Comparison of ENCODE assay signal across 1 cellular context in genomic region chr1:244210884-244211558, GRCh38.
TF ChIP-seq lines count a peak whose summit lies in the region.

No MANE protein-coding gene starts in this region.

TF ChIP-seq in GM12878, 131 proteins besides CTCF, POLR2A, EP300 and RAD21 (continued from another document):
- TF ChIP-seq CEBPZ (IDR thresholded peaks at IDR 0.05; ENCODE audit: low read depth, low read length) (no peak), SKIL (IDR thresholded peaks at IDR 0.05; ENCODE audit: low read depth, poor library complexity, severe bottlenecking) (no peak), SMAD5 (IDR thresholded peaks at IDR 0.05; ENCODE audit: low read depth) (no peak), IRF5 (IDR thresholded peaks at IDR 0.05; ENCODE audit: borderline replicate concordance) (no peak), ZBTB11 (CRISPR knock-in tag; IDR thresholded peaks at IDR 0.05) (no peak), ATF2 (IDR thresholded peaks at IDR 0.05; ENCODE audit: low read length) (no peak), CBX5 (IDR thresholded peaks at IDR 0.05; ENCODE audit: low read depth) (no peak), SUZ12 (IDR thresholded peaks at IDR 0.05; ENCODE audit: unreplicated experiment) (no peak), PAX8 (IDR thresholded peaks at IDR 0.05) (no peak), GABPA (IDR thresholded peaks at IDR 0.05; ENCODE audit: low read depth) (no peak), ZNF687 (IDR thresholded peaks at IDR 0.05) (no peak), NR2C1 (IDR thresholded peaks at IDR 0.05) (no peak), IKZF2 (IDR thresholded peaks at IDR 0.05) (no peak)
